Comparison of ENCODE assay signal across 8 cellular contexts in genomic region chr17:4980644-4981216, GRCh38. TPM values are rescaled to one million over a fixed set of nuclear protein-coding genes. Genes with fewer than 3 reads are reported as not detected.
DNase-seq lines count a peak whose midpoint lies in the region; ATAC-seq, FAIRE-seq and TF ChIP-seq lines count a peak whose summit lies in the region.

No MANE protein-coding gene starts in this region.

- H3K9ac ChIP-seq in PC-3 (ENCODE audit: low read length), result no peak overlapping the region

- WGBS in body of pancreas, 2 donors, result 32% methylated on average over 6 of the region's 6 CpGs
- WGBS in transverse colon (ENCODE audit: low coverage in 1 of 2), 2 donors, result 18 to 43% methylated on average over 4 to 6 of the region's 6 CpGs

- CTCF ChIA-PET in CD4-positive, alpha-beta memory T cell (lab: Charles Lee; ENCODE audit: partially characterized antibody), result interaction anchor here (0.7 to 4.5 kb wide), 19 partner anchors 9 to 92 kb away, joined by 3 to 72 read pairs (median 4); partner anchors contain the start of genes INCA1, RNF167, SLC25A11 and SPAG7
- CTCF ChIA-PET in PC-3 (lab: Charles Lee), result interaction anchor here (0.6 kb wide), 1 partner anchor 83 kb away, joined by 4 read pairs; no protein-coding TSS in a partner anchor

- peaks cover 17 to 36% (median 22%) of the 10 kb centered on the region in 4 donors for H3K4me1 Mint-ChIP-seq in CD4-positive, alpha-beta memory T cell

- H3K27me3 Mint-ChIP-seq in CD4-positive, alpha-beta memory T cell, result no peaks in the 10 kb centered on the region

- TF ChIP-seq POLR2A in body of pancreas (IDR thresholded peaks at IDR 0.05) (no peak), transverse colon (IDR thresholded peaks at IDR 0.05) (no peak)

- no peaks in the 10 kb centered on the region for H3K9me2 ChIP-seq in PC-3 (replicated peaks; ENCODE audit: low read length)

- H3K4me2 ChIP-seq in PC-3 (ENCODE audit: low read length), result no peak overlapping the region

- POLR2A ChIA-PET in CD4-positive, alpha-beta memory T cell (lab: Charles Lee; ENCODE audit: partially characterized antibody), result interaction anchor here (0.6 to 27.9 kb wide), 11 partner anchors 11 to 81 kb away, joined by 3 to 973 read pairs (median 7); partner anchors contain the start of genes ENO3, INCA1, KIF1C and PFN1
- POLR2A ChIA-PET in PC-3 (lab: Charles Lee; ENCODE audit: unreplicated experiment), result no interaction called here

- peak; percentile 62 to 73 (median 67) for DNase-seq in CD4-positive, alpha-beta memory T cell
- DNase-seq in GM19239 (ENCODE audit: insufficient read length, low spot score), result peak; percentile 54
- peak; percentile 65 for DNase-seq in PC-3
- peak in 3 of 4 donors; percentile 36 to 66 (median 42) for DNase-seq in body of pancreas
- peak; percentile 44 for DNase-seq in kidney tubule cell (ENCODE audit: low spot score)
- no peak for DNase-seq in transverse colon

- no peak overlapping the region for H2AFZ ChIP-seq in PC-3 (ENCODE audit: low read length)

- peak overlapping the region in 5 of 8 donors; percentile 8 to 65 (median 22) for H3K4me3 Mint-ChIP-seq in CD4-positive, alpha-beta memory T cell

- H3K4me3 ChIP-seq in CD4-positive, alpha-beta memory T cell (ENCODE audit: low read length in 2 of 2), result no peak overlapping the region
- H3K4me3 ChIP-seq in PC-3 (ENCODE audit: low read length), result no peak overlapping the region
- H3K4me3 ChIP-seq in body of pancreas, result no peak overlapping the region
- no peak overlapping the region for H3K4me3 ChIP-seq in transverse colon

- peak overlapping the region; percentile 34 to 94 (median 80) for H3K27ac Mint-ChIP-seq in CD4-positive, alpha-beta memory T cell

- peak; percentile 81 for FAIRE-seq in GM19239 (lab: Jason Lieb, UNC)

- peaks cover 15% of the 10 kb centered on the region for H3K4me1 ChIP-seq in CD4-positive, alpha-beta memory T cell (ENCODE audit: insufficient read depth, low read length)
- H3K4me1 ChIP-seq in PC-3 (ENCODE audit: insufficient read depth, low read length) (no peaks in the 10 kb centered on the region), body of pancreas (peaks cover 7% of the 10 kb centered on the region), transverse colon (peaks cover 0 to 11% (median 2%) of the 10 kb centered on the region in 4 donors)

- no peaks in the 10 kb centered on the region for H3K9me3 Mint-ChIP-seq in CD4-positive, alpha-beta memory T cell

- peak; percentile 71 for TF ChIP-seq CTCF in PC-3 (conservative IDR thresholded peaks at IDR 0.05; ENCODE audit: low read depth, low read length)
- peak; percentile 57 to 86 (median 75) for TF ChIP-seq CTCF in body of pancreas (IDR thresholded peaks at IDR 0.05)
- peak; percentile 83 to 90 (median 84) for TF ChIP-seq CTCF in transverse colon (IDR thresholded peaks at IDR 0.05)

- H3F3A ChIP-seq in PC-3 (ENCODE audit: low read length, unreplicated experiment), result no peaks in the 10 kb centered on the region

- peaks cover 43% of the 10 kb centered on the region for H3K36me3 ChIP-seq in CD4-positive, alpha-beta memory T cell (ENCODE audit: insufficient read depth, low read length)
- H3K36me3 ChIP-seq in PC-3 (ENCODE audit: low read depth, low read length) (peaks cover 3% of the 10 kb centered on the region), body of pancreas (replicated peaks in 1 of 2; ENCODE audit: insufficient read depth in 1 of 2, low read depth in 2 of 2) (peaks cover 0 to 4% of the 10 kb centered on the region in 2 donors), transverse colon (peaks cover 0 to 29% (median 5%) of the 10 kb centered on the region in 4 donors)

- no peaks in the 10 kb centered on the region for H4K20me1 ChIP-seq in PC-3 (ENCODE audit: low read length)

- H3K27me3 ChIP-seq in CD4-positive, alpha-beta memory T cell (ENCODE audit: insufficient read depth, low read length), result no peaks in the 10 kb centered on the region
- no peaks in the 10 kb centered on the region for H3K27me3 ChIP-seq in PC-3 (ENCODE audit: low read length)
- no peaks in the 10 kb centered on the region for H3K27me3 ChIP-seq in body of pancreas
- H3K27me3 ChIP-seq in transverse colon, result no peaks in the 10 kb centered on the region

- no TSS peak for BruUV-seq in PC-3 (replicated peaks; lab: Mats Ljungman, UMichigan)

- no peaks in the 10 kb centered on the region for H3K9me3 ChIP-seq in CD4-positive, alpha-beta memory T cell (ENCODE audit: control insufficient read depth in 1 of 2, low read length in 2 of 2)
- H3K9me3 ChIP-seq in PC-3 (ENCODE audit: low read length) (no peaks in the 10 kb centered on the region), body of pancreas (no peaks in the 10 kb centered on the region), transverse colon (no peaks in the 10 kb centered on the region)

- TF ChIP-seq EP300 in transverse colon (IDR thresholded peaks at IDR 0.05; ENCODE audit: low read depth), result no peak

- no peak overlapping the region for H3K27ac ChIP-seq in CD4-positive, alpha-beta memory T cell (ENCODE audit: low read depth, low read length)
- H3K27ac ChIP-seq in PC-3 (ENCODE audit: low read length) (no peak overlapping the region), body of pancreas (no peak overlapping the region), transverse colon (no peak overlapping the region)

- intact Hi-C loops in CD4-positive, alpha-beta memory T cell (cut with micrococcal nuclease), result loop anchor here (1.0 kb wide), 4 partner anchors 13 to 82 kb away; partner anchors contain the start of gene SPAG7
- intact Hi-C loops in PC-3 (cut with micrococcal nuclease), result loop anchor here (1.0 kb wide), 1 partner anchor 82 kb away; no protein-coding TSS in a partner anchor
- intact Hi-C loops in body of pancreas (cut with DNase I), result no loop called here
- intact Hi-C loops in transverse colon (cut with DNase I; ENCODE audit: low total_unique reads), result loop anchor here (10.0 kb wide), 1 partner anchor 46 kb away; the partner anchor contains the start of gene GP1BA

- in situ Hi-C loops in transverse colon (cut with MboI; ENCODE audit: low pct_ligation_motif_present in 1 of 4, low pct_unique_long_range_greater_than_20kb in 1 of 4, low sequenced_read_pairs in 3 of 4), result no loop called here

- peaks cover 38 to 61% of the 10 kb centered on the region in 2 donors for H3K36me3 Mint-ChIP-seq in CD4-positive, alpha-beta memory T cell

- ATAC-seq in PC-3 (peak; percentile 37; the same call in 1 of the 2 replicates), body of pancreas (peak; percentile 77), HG02852 (IDR thresholded peaks at IDR 0.05; ENCODE audit: unreplicated experiment) (no peak), HG03139 (IDR thresholded peaks at IDR 0.05; ENCODE audit: unreplicated experiment) (no peak)

- H3K79me2 ChIP-seq in PC-3 (ENCODE audit: low read length), result peaks cover under 1% of the 10 kb centered on the region; the same call in 1 of the 2 replicates

RNA-seq across cellular contexts. Expression of gene CAMTA2, which starts 6.7 kb away (rescaled TPM):
- 10 to 100 TPM; 63.0 to 84.8 TPM for total RNA-seq in CD4-positive, alpha-beta memory T cell
- polyA plus RNA-seq in CD4-positive, alpha-beta memory T cell, result 10 to 100 TPM in 1 of 2 donors, 1 to 10 TPM in 1; 4.6 to 25.4 TPM
- 6.2 and 27.2 TPM in 2 replicates for total RNA-seq in PC-3 (2014; rRNA removed)
- total RNA-seq in body of pancreas, result 10 to 100 TPM; 17.1 to 48.8 TPM
- total RNA-seq in transverse colon, result 10 to 100 TPM; 35.9 to 71.8 (median 51.8) TPM

RNA-seq across cellular contexts. Expression of gene SPAG7, which starts 13.1 kb away (rescaled TPM):
- total RNA-seq in CD4-positive, alpha-beta memory T cell, result 10 to 100 TPM; 36.7 to 38.4 TPM
- polyA plus RNA-seq in CD4-positive, alpha-beta memory T cell, result 100 to 1,000 TPM in 1 of 2 donors, 10 to 100 TPM in 1; 94.1 to 133 TPM
- 44.1 and 48.4 TPM in 2 replicates for total RNA-seq in PC-3 (2014; rRNA removed)
- total RNA-seq in body of pancreas, result 10 to 100 TPM; 26.2 to 29.0 TPM
- total RNA-seq in transverse colon, result 10 to 100 TPM in 3 of 4 donors, 1 to 10 TPM in 1; 8.2 to 64.7 (median 47.4) TPM

RNA-seq across cellular contexts. Expression of gene INCA1, which starts 16.6 kb away (rescaled TPM):
- under 1 TPM; 0.36 to 0.67 TPM for total RNA-seq in CD4-positive, alpha-beta memory T cell
- under 1 TPM; 0.26 to 0.71 TPM for polyA plus RNA-seq in CD4-positive, alpha-beta memory T cell
- total RNA-seq in PC-3 (2014; rRNA removed) (not detected in 2 replicates), body of pancreas (1 to 10 TPM in 1 of 2 donors, not detected in 1; 1.0 TPM), transverse colon (1 to 10 TPM in 2 of 4 donors, not detected in 2; 1.8 to 2.2 TPM)

RNA-seq across cellular contexts. Expression of gene KIF1C, which starts 17.0 kb away (rescaled TPM):
- total RNA-seq in CD4-positive, alpha-beta memory T cell, result 10 to 100 TPM; 29.8 to 36.9 TPM
- 10 to 100 TPM in 1 of 2 donors, 1 to 10 TPM in 1; 1.8 to 10.8 TPM for polyA plus RNA-seq in CD4-positive, alpha-beta memory T cell
- total RNA-seq in PC-3 (2014; rRNA removed), result 60.9 and 67.9 TPM in 2 replicates
- 10 to 100 TPM; 43.1 to 54.4 TPM for total RNA-seq in body of pancreas
- 100 to 1,000 TPM; 106 to 125 (median 114) TPM for total RNA-seq in transverse colon

RNA-seq across cellular contexts. Expression of gene ENO3, which starts 29.8 kb away (rescaled TPM):
- 10 to 100 TPM; 16.2 to 21.8 TPM for total RNA-seq in CD4-positive, alpha-beta memory T cell
- polyA plus RNA-seq in CD4-positive, alpha-beta memory T cell, result 1 to 10 TPM; 1.5 to 2.4 TPM
- total RNA-seq in PC-3 (2014; rRNA removed), result 2.4 and 7.5 TPM in 2 replicates
- total RNA-seq in body of pancreas, result 1 to 10 TPM; 3.3 to 3.6 TPM
- total RNA-seq in transverse colon, result 100 to 1,000 TPM in 1 of 4 donors, 10 to 100 TPM in 1, 1 to 10 TPM in 2; 2.5 to 211 (median 12.9) TPM

Comparison
In these comparisons a context has a peak if more than half of its experiments do, and no peak if none do; other contexts are left out.
1. ATAC-seq: peak in PC-3 (single experiment) and body of pancreas (single experiment); none in HG02852 (single experiment) and HG03139 (single experiment).
2. Peak in every context shown above with its lines, with median percentiles within 50 percentile points of each other: CTCF ChIP-seq.